ENCODE assay signal across 1 cellular context in genomic region chr17:76997981-76998531, GRCh38.
TF ChIP-seq lines count a peak whose summit lies in the region.

No MANE protein-coding gene starts in this region.

TF ChIP-seq in GM12878, 131 proteins besides CTCF, POLR2A, EP300 and RAD21 (continued from another document and continues in another):
- peak; percentile 65; the same call in 1 of the 2 replicates for TF ChIP-seq ZNF687 (IDR thresholded peaks at IDR 0.05)
- 0 out of 2 replicates have a peak, but pooled peaks have one; percentile 13 for TF ChIP-seq TCF3 (IDR thresholded peaks at IDR 0.05; ENCODE audit: borderline replicate concordance, insufficient read depth, low read depth, low read length)
- peak; percentile 67; the same call in 1 of the 2 replicates for TF ChIP-seq MYB (IDR thresholded peaks at IDR 0.05; ENCODE audit: borderline replicate concordance, low read depth, low read length)
- TF ChIP-seq NR2F1 (conservative IDR thresholded peaks at IDR 0.05): peak; percentile 38; the same call in 1 of the 2 replicates
- peak; percentile 80 for TF ChIP-seq EED (IDR thresholded peaks at IDR 0.05; ENCODE audit: low read depth)
- peak; percentile 12; the same call in 1 of the 2 replicates for TF ChIP-seq SMARCA5 (IDR thresholded peaks at IDR 0.05)
- TF ChIP-seq MEF2A (IDR thresholded peaks at IDR 0.05; ENCODE audit: insufficient read depth, low read depth, low read length): peak; percentile 80; the same call in 1 of the 2 replicates
- TF ChIP-seq ATF7 (IDR thresholded peaks at IDR 0.05; ENCODE audit: low read depth): peak; percentile 98
- TF ChIP-seq IKZF2 (IDR thresholded peaks at IDR 0.05): peak; percentile 91 to 93
- peak; percentile 80 for TF ChIP-seq FOXM1 (IDR thresholded peaks at IDR 0.05; ENCODE audit: low read depth, low read length)
- peak; percentile 74 for TF ChIP-seq MEF2B (IDR thresholded peaks at IDR 0.05; ENCODE audit: partially characterized antibody, poor library complexity, severe bottlenecking)
- peak; percentile 74 for TF ChIP-seq DPF2 (IDR thresholded peaks at IDR 0.05)
- TF ChIP-seq RCOR1 (conservative IDR thresholded peaks at IDR 0.05; ENCODE audit: low read depth, low read length): 0 out of 2 replicates have a peak, but pooled peaks have one; percentile 35
- no peak for TF ChIP-seq CEBPZ (IDR thresholded peaks at IDR 0.05; ENCODE audit: low read depth, low read length)
- peak; percentile 63 for TF ChIP-seq SP1 (IDR thresholded peaks at IDR 0.05; ENCODE audit: low read depth, low read length)
- TF ChIP-seq FOXK2 (IDR thresholded peaks at IDR 0.05): peak; percentile 68
- TF ChIP-seq SPI1 (IDR thresholded peaks at IDR 0.05; ENCODE audit: borderline replicate concordance, insufficient read depth, low read depth, low read length): peak; percentile 46; the same call in 1 of the 2 replicates
- peak; percentile 48; the same call in 1 of the 2 replicates for TF ChIP-seq ZBED1 (IDR thresholded peaks at IDR 0.05; ENCODE audit: borderline replicate concordance)
- peak; percentile 81; the same call in 1 of the 2 replicates for TF ChIP-seq CBFB (IDR thresholded peaks at IDR 0.05; ENCODE audit: low read depth)
- TF ChIP-seq RUNX3 (IDR thresholded peaks at IDR 0.05; ENCODE audit: low read length): peak; percentile 99
- TF ChIP-seq ZZZ3 (IDR thresholded peaks at IDR 0.05; ENCODE audit: control insufficient read depth, insufficient read length, low read depth): no peak
- peak; percentile 94 to 95 for TF ChIP-seq BHLHE40 (IDR thresholded peaks at IDR 0.05; ENCODE audit: borderline replicate concordance in 1 of 2, low read depth in 2 of 2, low read length in 1 of 2)
- TF ChIP-seq EGR1 (IDR thresholded peaks at IDR 0.05; ENCODE audit: borderline replicate concordance in 1 of 2, low read depth in 2 of 2, low read length in 2 of 2): 0 out of 3 replicates have a peak, but pooled peaks of 1 of the 2 experiments have one; percentile 1
- TF ChIP-seq BCL3 (IDR thresholded peaks at IDR 0.05; ENCODE audit: borderline replicate concordance, insufficient read depth, low read depth, low read length, poor library complexity, severe bottlenecking): no peak
- peak; percentile 88 for TF ChIP-seq CREB1 (IDR thresholded peaks at IDR 0.05; ENCODE audit: low read depth)
- no peak for TF ChIP-seq TCF7 (IDR thresholded peaks at IDR 0.05; ENCODE audit: borderline replicate concordance)
- TF ChIP-seq ZBTB33 (IDR thresholded peaks at IDR 0.05): no peak
- TF ChIP-seq ESRRA (IDR thresholded peaks at IDR 0.05; ENCODE audit: low read length): no peak
- TF ChIP-seq ZNF217 (IDR thresholded peaks at IDR 0.05): no peak
- peak; percentile 81 for TF ChIP-seq PBX3 (IDR thresholded peaks at IDR 0.05; ENCODE audit: insufficient replicate concordance, low read depth, low read length)
- TF ChIP-seq PML (IDR thresholded peaks at IDR 0.05; ENCODE audit: low read length): 0 out of 2 replicates have a peak, but pooled peaks have one; percentile 53
- TF ChIP-seq HCFC1 (IDR thresholded peaks at IDR 0.05; ENCODE audit: low read length): no peak
- peak; percentile 30 for TF ChIP-seq SKIL (IDR thresholded peaks at IDR 0.05; ENCODE audit: low read depth, poor library complexity, severe bottlenecking)
- TF ChIP-seq RELB (IDR thresholded peaks at IDR 0.05; ENCODE audit: low read depth): peak; percentile 96
- peak; percentile 35; the same call in 1 of the 3 replicates for TF ChIP-seq POU2F2 (IDR thresholded peaks at IDR 0.05; ENCODE audit: borderline replicate concordance, low read depth, low read length)
- TF ChIP-seq TCF12 (IDR thresholded peaks at IDR 0.05; ENCODE audit: low read depth, low read length): peak; percentile 47; the same call in 1 of the 2 replicates
- peak; percentile 94 for TF ChIP-seq PKNOX1 (IDR thresholded peaks at IDR 0.05)
- no peak for TF ChIP-seq YBX1 (IDR thresholded peaks at IDR 0.05)
- peak; percentile 77; the same call in 1 of the 2 replicates for TF ChIP-seq MAX (IDR thresholded peaks at IDR 0.05; ENCODE audit: low read depth, low read length)
- TF ChIP-seq IKZF1 (conservative IDR thresholded peaks at IDR 0.05): peak; percentile 84
- TF ChIP-seq CREM (IDR thresholded peaks at IDR 0.05; ENCODE audit: low read depth): peak; percentile 74; the same call in 1 of the 2 replicates
- peak; percentile 44; the same call in 1 of the 2 replicates for TF ChIP-seq CHD2 (IDR thresholded peaks at IDR 0.05; ENCODE audit: borderline replicate concordance, low read depth, low read length)
- TF ChIP-seq MTA2 (IDR thresholded peaks at IDR 0.05; ENCODE audit: low read depth): peak; percentile 84
- TF ChIP-seq NBN (IDR thresholded peaks at IDR 0.05): peak; percentile 85; the same call in 1 of the 2 replicates
